1 cellular context compared by ENCODE assay signal in genomic region chr15:100918034-100918689, GRCh38.
TF ChIP-seq lines count a peak whose summit lies in the region.

No MANE protein-coding gene starts in this region.

TF ChIP-seq in HepG2, 621 proteins besides CTCF, POLR2A, EP300 and RAD21 (continued from another document):
- no peak for TF ChIP-seq ZNF816 (CRISPR knock-in tag; IDR thresholded peaks at IDR 0.05; ENCODE audit: borderline replicate concordance)
- no peak for TF ChIP-seq ZNF138 (CRISPR knock-in tag; IDR thresholded peaks at IDR 0.05; ENCODE audit: low read depth)
- no peak for TF ChIP-seq NFE2 (CRISPR knock-in tag; IDR thresholded peaks at IDR 0.05)
- peak; percentile 73 for TF ChIP-seq STAG1 (CRISPR knock-in tag; IDR thresholded peaks at IDR 0.05)
- no peak for TF ChIP-seq ZNF326 (CRISPR knock-in tag; IDR thresholded peaks at IDR 0.05; ENCODE audit: borderline replicate concordance)
- no peak for TF ChIP-seq FOXA1 (IDR thresholded peaks at IDR 0.05)
- no peak for TF ChIP-seq FOXA1 (CRISPR knock-in tag; IDR thresholded peaks at IDR 0.05)
- no peak for TF ChIP-seq TFAP4 (IDR thresholded peaks at IDR 0.05; ENCODE audit: borderline replicate concordance, low read depth)
- TF ChIP-seq ZBTB33 (CRISPR knock-in tag; IDR thresholded peaks at IDR 0.05) = no peak
- TF ChIP-seq GABPB1 (CRISPR knock-in tag; IDR thresholded peaks at IDR 0.05) = peak; percentile 56; the same call in 1 of the 2 replicates
- TF ChIP-seq IKZF1 (IDR thresholded peaks at IDR 0.05) = no peak
- no peak for TF ChIP-seq TP53 (CRISPR knock-in tag; conservative IDR thresholded peaks at IDR 0.05)
- peak; percentile 71 for TF ChIP-seq ZNF777 (CRISPR knock-in tag; IDR thresholded peaks at IDR 0.05)
- no peak for TF ChIP-seq JUNB (CRISPR knock-in tag; IDR thresholded peaks at IDR 0.05; ENCODE audit: borderline replicate concordance)
- TF ChIP-seq EED (CRISPR knock-in tag; IDR thresholded peaks at IDR 0.05) = no peak
- no peak for TF ChIP-seq ZNF597 (CRISPR knock-in tag; IDR thresholded peaks at IDR 0.05)
- TF ChIP-seq NCOA5 (CRISPR knock-in tag; IDR thresholded peaks at IDR 0.05) = no peak
- no peak for TF ChIP-seq SNRNP70 (IDR thresholded peaks at IDR 0.05; ENCODE audit: low read depth, low read length)
- no peak for TF ChIP-seq HMGA1 (CRISPR knock-in tag; conservative IDR thresholded peaks at IDR 0.05)
- no peak for TF ChIP-seq ZNF850 (CRISPR knock-in tag; conservative IDR thresholded peaks at IDR 0.05)
- TF ChIP-seq ZGPAT (CRISPR knock-in tag; IDR thresholded peaks at IDR 0.05) = 0 out of 2 replicates have a peak, but pooled peaks have one; percentile 44
- TF ChIP-seq SOX6 (IDR thresholded peaks at IDR 0.05) = no peak
- no peak for TF ChIP-seq SOX6 (CRISPR knock-in tag; IDR thresholded peaks at IDR 0.05)
- peak; percentile 48; the same call in 1 of the 2 replicates for TF ChIP-seq EZH2 (conservative IDR thresholded peaks at IDR 0.05; ENCODE audit: low read depth, low read length)
- TF ChIP-seq NFIC (IDR thresholded peaks at IDR 0.05; ENCODE audit: low read length) = no peak
- no peak for TF ChIP-seq AHR (CRISPR knock-in tag; IDR thresholded peaks at IDR 0.05)
